Comparison of ENCODE assay signal across 1 cellular context in genomic region chr1:156487862-156488261, GRCh38.
TF ChIP-seq lines count a peak whose summit lies in the region.

No MANE protein-coding gene starts in this region.

TF ChIP-seq in WTC11, 78 proteins besides CTCF, POLR2A, EP300 and RAD21 (continued from another document):
- TF ChIP-seq CREB1 (CRISPR knock-in tag; IDR thresholded peaks at IDR 0.05) (no peak), SP1 (CRISPR knock-in tag; conservative IDR thresholded peaks at IDR 0.05) (no peak)
